ENCODE assay signal across 9 cellular contexts in genomic region chr1:207822602-207823451, GRCh38.
DNase-seq lines count a peak whose midpoint lies in the region; ATAC-seq and TF ChIP-seq lines count a peak whose summit lies in the region.
"Had no signal": no experiment of that assay in that cellular context is flagged by ENCODE, and none has a peak within 500 bp of the region (broad histone marks: within the 10 kb centered on the region; RNA-seq: fewer than 3 reads in every experiment).

No MANE protein-coding gene starts in this region.

- TF ChIP-seq EP300 in upper lobe of left lung (IDR thresholded peaks at IDR 0.05) = no peak

- no peaks in the 10 kb centered on the region for H4K20me1 ChIP-seq in GM23338 (replicated peaks; ENCODE audit: insufficient read depth)

- no peak overlapping the region for H2AFZ ChIP-seq in GM23338
- H2AFZ ChIP-seq in parathyroid adenoma = peak overlapping the region; percentile 3

- H3K4me2 ChIP-seq in GM23338 (no peak overlapping the region), parathyroid adenoma (ENCODE audit: low read length) (peak overlapping the region; percentile 89)

- H3K36me3 Mint-ChIP-seq in GM23338 (ENCODE audit: low read depth) = no peaks in the 10 kb centered on the region; the same call in 2 of the 3 replicates

- no peaks in the 10 kb centered on the region for H3K36me3 ChIP-seq in GM23338 (ENCODE audit: insufficient read depth)
- H3K36me3 ChIP-seq in parathyroid adenoma (ENCODE audit: control insufficient read depth, insufficient read depth, low read length) = no peaks in the 10 kb centered on the region
- peaks cover 0 to 24% (median 13%) of the 10 kb centered on the region in 4 donors for H3K36me3 ChIP-seq in upper lobe of left lung

- H3K4me3 Mint-ChIP-seq in GM23338 = no peak overlapping the region; the same call in 2 of the 3 replicates
- H3K4me3 Mint-ChIP-seq: neural crest cell had no signal

- 29 to 31% methylated on average over 11 of the region's 11 CpGs for WGBS in upper lobe of left lung, 2 donors

- no peaks in the 10 kb centered on the region for H3K9me3 Mint-ChIP-seq in GM23338
- H3K9me3 Mint-ChIP-seq: neural crest cell had no signal

- peak overlapping the region; percentile 98 for H3K9ac ChIP-seq in parathyroid adenoma

- no peaks in the 10 kb centered on the region for H3K27me3 ChIP-seq in GM23338 (ENCODE audit: insufficient read depth)
- no peaks in the 10 kb centered on the region for H3K27me3 ChIP-seq in parathyroid adenoma (ENCODE audit: control insufficient read depth, insufficient read depth, low read length)
- no peaks in the 10 kb centered on the region for H3K27me3 ChIP-seq in upper lobe of left lung

- in situ Hi-C loops in GM13976 (cut with MboI; ENCODE audit: low sequenced_read_pairs, unreplicated experiment) = no loop called here

- peaks cover 7% of the 10 kb centered on the region for H3K27me3 Mint-ChIP-seq in GM23338 (ENCODE audit: insufficient read depth, low read depth, poor library complexity)

- H3K9me2 ChIP-seq in GM23338 (ENCODE audit: insufficient read depth) = no peaks in the 10 kb centered on the region

- peaks cover 18% of the 10 kb centered on the region for H3K4me1 Mint-ChIP-seq in GM23338

- DNase-seq in GM13976 (ENCODE audit: low spot score) = peak; percentile 94
- DNase-seq in GM23338 (ENCODE audit: low spot score) = peak; percentile 53
- peak; percentile 93 for DNase-seq in NCI-H2227 (lab: John Stamatoyannopoulos, UW; ENCODE audit: unreplicated experiment)
- DNase-seq in activated T-helper 1 cell treated with Interleukin-2 at 50 U/mL for 16 hours (ENCODE audit: low read depth) = peak; percentile 35
- DNase-seq in foreskin fibroblast = peak in 1 of 2 donors; percentile 73
- peak in 1 of 2 donors; percentile 95 for DNase-seq in upper lobe of left lung
- DNase-seq in cortex of kidney (lab: John Stamatoyannopoulos, UW) = no peak

- no peaks in the 10 kb centered on the region for H3K4me1 ChIP-seq in GM23338 (ENCODE audit: insufficient read depth)
- peaks cover 42% of the 10 kb centered on the region for H3K4me1 ChIP-seq in parathyroid adenoma
- peaks cover 73 to 91% (median 82%) of the 10 kb centered on the region in 4 donors for H3K4me1 ChIP-seq in upper lobe of left lung

- H3K27ac ChIP-seq in GM23338 (ENCODE audit: low read depth) (no peak overlapping the region), parathyroid adenoma (peak overlapping the region; percentile 100), upper lobe of left lung (peak overlapping the region; percentile 97 to 98 (median 98))

- H3K79me2 ChIP-seq in GM23338 (replicated peaks; ENCODE audit: insufficient read depth) = no peaks in the 10 kb centered on the region
- H3K79me2 ChIP-seq in parathyroid adenoma = peaks cover 51% of the 10 kb centered on the region

- no peak overlapping the region for H3K4me3 ChIP-seq in GM23338
- peak overlapping the region; percentile 30 to 70 for H3K4me3 ChIP-seq in foreskin fibroblast (ENCODE audit: low read depth in 1 of 2, low read length in 2 of 2)
- H3K4me3 ChIP-seq in parathyroid adenoma (ENCODE audit: low read depth, low read length) = peak overlapping the region; percentile 97
- H3K4me3 ChIP-seq in upper lobe of left lung = peak overlapping the region; percentile 60 to 68 (median 64)

- TF ChIP-seq CTCF in GM13976 (IDR thresholded peaks at IDR 0.05; ENCODE audit: borderline replicate concordance, control extremely low read depth, extremely low read depth, insufficient read depth, missing control alignments) = no peak
- no peak for TF ChIP-seq CTCF in GM23338 (conservative IDR thresholded peaks at IDR 0.05; ENCODE audit: low read depth in 2 of 2)
- no peak for TF ChIP-seq CTCF in foreskin fibroblast (IDR thresholded peaks at IDR 0.05; ENCODE audit: low read depth, low read length)
- no peak for TF ChIP-seq CTCF in parathyroid adenoma (IDR thresholded peaks at IDR 0.05)
- peak in 1 of 6 experiments; percentile 9 for TF ChIP-seq CTCF in upper lobe of left lung (IDR thresholded peaks at IDR 0.05)

- ATAC-seq in GM23338 (peak; percentile 81), upper lobe of left lung (ENCODE audit: low FRiP score in 2 of 2) (peak; percentile 82 to 92)

- H3F3A ChIP-seq in GM23338 (replicated peaks; ENCODE audit: low read depth) = no peaks in the 10 kb centered on the region

- peak in 2 of 4 donors; percentile 75 to 89 for TF ChIP-seq POLR2A in upper lobe of left lung (IDR thresholded peaks at IDR 0.05)

- H3K27ac Mint-ChIP-seq in GM23338 = peak overlapping the region; percentile 60; the same call in 1 of the 2 replicates

- H3K9me3 ChIP-seq in parathyroid adenoma (ENCODE audit: control insufficient read depth, low read length) (no peaks in the 10 kb centered on the region), upper lobe of left lung (no peaks in the 10 kb centered on the region)

TF ChIP-seq in GM23338, 12 proteins besides CTCF, POLR2A, EP300 and RAD21:
- no peak for TF ChIP-seq ZNF114 (CRISPR knock-in tag; IDR thresholded peaks at IDR 0.05)
- TF ChIP-seq EZH2phosphoT487 (IDR thresholded peaks at IDR 0.05; ENCODE audit: unreplicated experiment) = no peak
- no peak for TF ChIP-seq ETS1 (IDR thresholded peaks at IDR 0.05)
- TF ChIP-seq POLR2AphosphoS5 (IDR thresholded peaks at IDR 0.05; ENCODE audit: low read depth) = no peak
- no peak for TF ChIP-seq STAT1 (IDR thresholded peaks at IDR 0.05; ENCODE audit: unreplicated experiment)
- no peak for TF ChIP-seq EZH2 (IDR thresholded peaks at IDR 0.05; ENCODE audit: low read depth, unreplicated experiment)
